16 cellular contexts compared by ENCODE assay signal in the genomic region with DNA sequence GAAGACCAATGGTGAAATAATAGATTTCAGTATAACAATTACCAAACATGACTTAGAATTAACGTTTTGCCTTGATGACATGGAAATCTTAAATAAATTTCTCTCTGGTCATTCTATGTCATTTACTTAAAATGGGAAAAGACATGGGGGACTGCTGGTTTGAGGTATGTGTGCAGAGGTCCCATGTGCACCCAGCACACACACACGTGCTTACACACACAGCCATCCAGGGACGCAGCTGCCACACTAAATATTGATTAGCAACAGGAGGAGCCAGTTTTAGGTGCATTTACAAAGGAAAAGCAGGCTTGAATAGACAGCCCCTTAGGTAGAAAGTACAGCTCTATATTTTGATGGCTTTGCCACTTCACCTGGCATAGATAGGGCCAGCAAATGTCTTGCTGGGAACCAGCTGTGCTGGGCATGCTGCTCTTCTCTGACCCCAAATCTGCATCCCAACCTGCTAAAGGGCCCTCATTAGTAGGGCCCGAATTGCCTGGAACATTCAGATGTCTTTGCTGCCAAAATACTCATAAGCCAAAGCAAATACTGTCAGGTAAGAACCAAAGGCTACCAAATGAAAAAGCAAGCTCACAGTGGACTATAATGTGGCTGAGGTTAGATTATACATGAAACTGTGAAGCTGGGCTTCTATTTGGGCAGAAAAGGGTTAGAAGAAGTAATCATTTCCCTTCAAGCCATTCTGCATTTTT.
DNase-seq lines count a peak whose midpoint lies in the region; ATAC-seq and TF ChIP-seq lines count a peak whose summit lies in the region.
"Had no signal": no experiment of that assay in that cellular context is flagged by ENCODE, and none has a peak within 500 bp of the region (broad histone marks: within the 10 kb centered on the region; RNA-seq: fewer than 3 reads in every experiment).

No MANE protein-coding gene starts in this region.

- H3K27ac ChIP-seq in angular gyrus (ENCODE audit: low read depth, low read length) (peak overlapping the region; percentile 13), H9 (ENCODE audit: insufficient read length, low read depth, low read length) (no peak overlapping the region)
- H3K27ac ChIP-seq: BLaER1 treated with 17β-estradiol and CSF1 and Interleukin-3, amounts not matched to agents 10 nM and 100 nM had no signal

- H2BK15ac ChIP-seq in H9 (ENCODE audit: low read depth, low read length) = no peak overlapping the region

- H4K8ac ChIP-seq in H9 (replicated peaks; ENCODE audit: insufficient read length, low read depth, low read length) = no peak overlapping the region

- TF ChIP-seq CTCF in H9 (conservative IDR thresholded peaks at IDR 0.05) = no peak

- no peak overlapping the region for H3K4ac ChIP-seq in H9 (ENCODE audit: low read depth, low read length)

- no peak overlapping the region for H2BK20ac ChIP-seq in H9 (ENCODE audit: low read depth, low read length, poor library complexity, severe bottlenecking)

- H3K56ac ChIP-seq in H9 (ENCODE audit: insufficient read length, low read depth, low read length) = no peak overlapping the region

- H3T11ph ChIP-seq in H9 (ENCODE audit: low read length) = no peak overlapping the region

- H3K4me2 ChIP-seq in H9 (ENCODE audit: insufficient read depth, insufficient read length, low read length) = no peak overlapping the region
- H3K4me2 ChIP-seq: GM23338 had no signal

- H4K20me1 ChIP-seq in H9 (ENCODE audit: control insufficient read depth, insufficient read depth, insufficient read length) = no peaks in the 10 kb centered on the region
- H4K20me1 ChIP-seq: BLaER1 treated with 17β-estradiol and CSF1 and Interleukin-3, amounts not matched to agents 10 nM and 100 nM had no signal

- H3K27ac Mint-ChIP-seq in H9 = no peak overlapping the region
- H3K27ac Mint-ChIP-seq: B cell; CD8-positive, alpha-beta T cell; GM23338 had no signal

- in situ Hi-C loops in G401 (cut with HindIII; ENCODE audit: low sequenced_read_pairs) = no loop called here

- H3K4me3 Mint-ChIP-seq in H9 = no peak overlapping the region
- H3K4me3 Mint-ChIP-seq: B cell; CD8-positive, alpha-beta T cell; GM23338 had no signal

- no peak overlapping the region for H4K91ac ChIP-seq in H9 (ENCODE audit: insufficient read length, low read depth, low read length)

- ATAC-seq in left lobe of liver = peak; percentile 74
- ATAC-seq in HG02852 (IDR thresholded peaks at IDR 0.05; ENCODE audit: unreplicated experiment) = no peak
- ATAC-seq: CD8-positive, alpha-beta T cell; GM23338 had no signal

- H3K9me3 ChIP-seq in H9 (ENCODE audit: control insufficient read depth, low read depth, low read length) = no peaks in the 10 kb centered on the region
- H3K9me3 ChIP-seq: BLaER1 treated with 17β-estradiol and CSF1 and Interleukin-3, amounts not matched to agents 10 nM and 100 nM had no signal

- no peaks in the 10 kb centered on the region for H3K9me3 Mint-ChIP-seq in H9
- H3K9me3 Mint-ChIP-seq: CD8-positive, alpha-beta T cell; GM23338 had no signal

- no peak overlapping the region for H2BK5ac ChIP-seq in H9 (ENCODE audit: insufficient read length, low read length)

- no peaks in the 10 kb centered on the region for H3K27me3 ChIP-seq in H9 (ENCODE audit: insufficient read depth, low read length)
- H3K27me3 ChIP-seq: BLaER1 treated with 17β-estradiol and CSF1 and Interleukin-3, amounts not matched to agents 10 nM and 100 nM had no signal

- no peak overlapping the region for H3K23ac ChIP-seq in H9 (ENCODE audit: insufficient read length, low read depth, low read length)

- no peak overlapping the region for H2BK120ac ChIP-seq in H9 (ENCODE audit: low read depth, low read length, poor library complexity, severe bottlenecking)

- no peaks in the 10 kb centered on the region for H3K79me1 ChIP-seq in H9 (ENCODE audit: insufficient read depth, low read depth, low read length, poor library complexity, severe bottlenecking)

- H2AK5ac ChIP-seq in H9 (ENCODE audit: insufficient read length, low read length) = no peak overlapping the region

- H2AFZ ChIP-seq in H9 (ENCODE audit: low read length) = no peak overlapping the region
- H2AFZ ChIP-seq: GM23338 had no signal

- H4K5ac ChIP-seq in H9 (ENCODE audit: insufficient read length, low read depth, low read length) = no peak overlapping the region

- H3K4me1 ChIP-seq in H9 (ENCODE audit: insufficient read depth, low read length) = no peaks in the 10 kb centered on the region

- peaks cover 9% of the 10 kb centered on the region for H3K27me3 Mint-ChIP-seq in H9 (ENCODE audit: low read depth)
- H3K27me3 Mint-ChIP-seq: B cell had no signal

- H3K4me1 Mint-ChIP-seq in H9 = peaks cover 11 to 19% of the 10 kb centered on the region in 2 experiments; a peak in 2 of 4 replicates
- H3K4me1 Mint-ChIP-seq: B cell had no signal

- H3K79me2 ChIP-seq in H9 (ENCODE audit: insufficient read depth, low read length) = no peaks in the 10 kb centered on the region

- no peak overlapping the region for H3K18ac ChIP-seq in H9 (ENCODE audit: insufficient read length, low read depth, low read length)

- no peak overlapping the region for H3K14ac ChIP-seq in H9 (ENCODE audit: insufficient read depth, low read length)

- H2BK12ac ChIP-seq in H9 (ENCODE audit: insufficient read length, low read depth, low read length) = no peak overlapping the region

- peak; percentile 77 for DNase-seq in G401 (ENCODE audit: low spot score)
- peak; percentile 51 for DNase-seq in NCI-H69 (lab: John Stamatoyannopoulos, UW)
- no peak for DNase-seq in left lobe of liver (ENCODE audit: low spot score)
- DNase-seq in H9 = no peak
- DNase-seq in pons (ENCODE audit: low spot score) = no peak
- no peak for DNase-seq in NCI-H2196 treated with DMSO at 0.1 percent for 48 hours (lab: John Stamatoyannopoulos, UW; ENCODE audit: unreplicated experiment)
- DNase-seq: Calu3; CD8-positive, alpha-beta T cell; DMS 273 treated with DMSO at 0.1 percent for 48 hours; DMS53; GDM1 had no signal

- WGBS in H9 (ENCODE audit: extremely low coverage, insufficient read length, low lambda C conversion rate) = no CpG with 5 or more reads among the region's 4 CpGs

- H3K9ac ChIP-seq in H9 (ENCODE audit: extremely low read depth, insufficient read length, low read length) = no peak overlapping the region
- H3K9ac ChIP-seq: BLaER1 treated with 17β-estradiol and CSF1 and Interleukin-3, amounts not matched to agents 10 nM and 100 nM had no signal

- no peaks in the 10 kb centered on the region for H3K36me3 Mint-ChIP-seq in H9 (ENCODE audit: insufficient read depth in 1 of 3, low read depth in 3 of 3)
- H3K36me3 Mint-ChIP-seq: CD8-positive, alpha-beta T cell had no signal

- no peaks in the 10 kb centered on the region for H3K23me2 ChIP-seq in H9 (ENCODE audit: insufficient read length, low read depth, low read length, poor library complexity, severe bottlenecking)

Comparison
In these comparisons a context has a peak if more than half of its experiments do, and no peak if none do; other contexts are left out.
1. DNase-seq: peak in G401 (single experiment) and NCI-H69 (single experiment); none in left lobe of liver (single experiment), H9 (single experiment), pons (single experiment) and NCI-H2196 treated with DMSO at 0.1 percent for 48 hours (single experiment).